1 cellular context compared by ENCODE assay signal in genomic region chr12:121209629-121210572, GRCh38.
TF ChIP-seq lines count a peak whose summit lies in the region.

A gene with protein sequence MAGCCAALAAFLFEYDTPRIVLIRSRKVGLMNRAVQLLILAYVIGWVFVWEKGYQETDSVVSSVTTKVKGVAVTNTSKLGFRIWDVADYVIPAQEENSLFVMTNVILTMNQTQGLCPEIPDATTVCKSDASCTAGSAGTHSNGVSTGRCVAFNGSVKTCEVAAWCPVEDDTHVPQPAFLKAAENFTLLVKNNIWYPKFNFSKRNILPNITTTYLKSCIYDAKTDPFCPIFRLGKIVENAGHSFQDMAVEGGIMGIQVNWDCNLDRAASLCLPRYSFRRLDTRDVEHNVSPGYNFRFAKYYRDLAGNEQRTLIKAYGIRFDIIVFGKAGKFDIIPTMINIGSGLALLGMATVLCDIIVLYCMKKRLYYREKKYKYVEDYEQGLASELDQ (plus strand): TSS chr12:121210129. CDS start chr12:121210165, 36 bp downstream.

TF ChIP-seq in K562, 482 proteins besides CTCF, POLR2A, EP300 and RAD21 (continued from another document and continues in another):
- TF ChIP-seq RNF219 (CRISPR knock-in tag; IDR thresholded peaks at IDR 0.05) (no peak), ZC3H11A (IDR thresholded peaks at IDR 0.05; ENCODE audit: low read depth, low read length) (no peak), ARID2 (IDR thresholded peaks at IDR 0.05) (no peak), ZNF146 (CRISPR knock-in tag; IDR thresholded peaks at IDR 0.05; ENCODE audit: unreplicated experiment) (no peak), SMAD1 (IDR thresholded peaks at IDR 0.05; ENCODE audit: low read depth, low read length, partially characterized antibody) (peak; percentile 18), CBX1 (IDR thresholded peaks at IDR 0.05; ENCODE audit: low read depth) (peak; percentile 86), STAG1 (CRISPR knock-in tag; IDR thresholded peaks at IDR 0.05; ENCODE audit: borderline replicate concordance) (peak; percentile 29), SMARCA5 (IDR thresholded peaks at IDR 0.05) (no peak; the same call in 1 of the 2 replicates), ATF3 (IDR thresholded peaks at IDR 0.05) (0 out of 2 replicates have a peak, but pooled peaks have one; percentile 16), ATF3 (CRISPR knock-in tag; conservative IDR thresholded peaks at IDR 0.05) (no peak), SRSF1 (IDR thresholded peaks at IDR 0.05; ENCODE audit: low read depth, low read length) (no peak), FOXK2 (conservative IDR thresholded peaks at IDR 0.05 in 1 of 2, IDR thresholded peaks at IDR 0.05 in 1 of 2; ENCODE audit: low read depth in 2 of 2) (no peak), PHF8 (IDR thresholded peaks at IDR 0.05; ENCODE audit: borderline replicate concordance, low read length) (peak; percentile 99), GTF2E2 (tag; IDR thresholded peaks at IDR 0.05) (peak; percentile 88; the same call in 1 of the 2 replicates), NELFE (IDR thresholded peaks at IDR 0.05; ENCODE audit: insufficient read depth, insufficient read length) (no peak), ESRRA (IDR thresholded peaks at IDR 0.05; ENCODE audit: borderline replicate concordance, low read depth) (peak; percentile 86), YY1 (IDR thresholded peaks at IDR 0.05; ENCODE audit: borderline replicate concordance in 1 of 3, control insufficient read depth in 1 of 3, extremely low read depth in 1 of 3, insufficient read depth in 3 of 3, insufficient read length in 1 of 3, insufficient replicate concordance in 2 of 3, low read depth in 1 of 3, low read length in 2 of 3) (peak; percentile 61 to 91 (median 88)), ETV1 (tag; conservative IDR thresholded peaks at IDR 0.05; ENCODE audit: low read depth) (peak; percentile 76), TCF7L2 (IDR thresholded peaks at IDR 0.05; ENCODE audit: low read depth, low read length) (no peak), NFXL1 (CRISPR knock-in tag; IDR thresholded peaks at IDR 0.05) (no peak), NCOA4 (IDR thresholded peaks at IDR 0.05; ENCODE audit: partially characterized antibody) (no peak), ELF2 (CRISPR knock-in tag; IDR thresholded peaks at IDR 0.05) (peak; percentile 62), JUNB (CRISPR knock-in tag; conservative IDR thresholded peaks at IDR 0.05) (no peak), CBX5 (IDR thresholded peaks at IDR 0.05; ENCODE audit: borderline replicate concordance, low read depth) (no peak), PCBP1 (IDR thresholded peaks at IDR 0.05; ENCODE audit: low read depth, low read length, poor library complexity, severe bottlenecking) (no peak), CBX2 (IDR thresholded peaks at IDR 0.05; ENCODE audit: insufficient read depth, low read length, poor library complexity, severe bottlenecking) (no peak), HLTF (IDR thresholded peaks at IDR 0.05) (0 out of 2 replicates have a peak, but pooled peaks have one; percentile 10), TFAM (CRISPR knock-in tag; conservative IDR thresholded peaks at IDR 0.05) (no peak), TCF7 (IDR thresholded peaks at IDR 0.05; ENCODE audit: borderline replicate concordance) (no peak), DACH1 (IDR thresholded peaks at IDR 0.05; ENCODE audit: partially characterized antibody) (no peak), SRSF3 (IDR thresholded peaks at IDR 0.05; ENCODE audit: insufficient read depth, low read length) (no peak), CGGBP1 (CRISPR knock-in tag; IDR thresholded peaks at IDR 0.05) (no peak), ZBED1 (IDR thresholded peaks at IDR 0.05) (no peak; the same call in 1 of the 2 replicates), ILF3 (IDR thresholded peaks at IDR 0.05; ENCODE audit: borderline replicate concordance) (peak; percentile 72; the same call in 1 of the 2 replicates), CBFB (CRISPR knock-in tag; IDR thresholded peaks at IDR 0.05) (peak; percentile 15; the same call in 1 of the 2 replicates), NR2F6 (CRISPR knock-in tag; IDR thresholded peaks at IDR 0.05) (no peak), KLF16 (IDR thresholded peaks at IDR 0.05) (no peak), ZNF507 (tag; conservative IDR thresholded peaks at IDR 0.05) (no peak)
- TF ChIP-seq, protein P1, sequence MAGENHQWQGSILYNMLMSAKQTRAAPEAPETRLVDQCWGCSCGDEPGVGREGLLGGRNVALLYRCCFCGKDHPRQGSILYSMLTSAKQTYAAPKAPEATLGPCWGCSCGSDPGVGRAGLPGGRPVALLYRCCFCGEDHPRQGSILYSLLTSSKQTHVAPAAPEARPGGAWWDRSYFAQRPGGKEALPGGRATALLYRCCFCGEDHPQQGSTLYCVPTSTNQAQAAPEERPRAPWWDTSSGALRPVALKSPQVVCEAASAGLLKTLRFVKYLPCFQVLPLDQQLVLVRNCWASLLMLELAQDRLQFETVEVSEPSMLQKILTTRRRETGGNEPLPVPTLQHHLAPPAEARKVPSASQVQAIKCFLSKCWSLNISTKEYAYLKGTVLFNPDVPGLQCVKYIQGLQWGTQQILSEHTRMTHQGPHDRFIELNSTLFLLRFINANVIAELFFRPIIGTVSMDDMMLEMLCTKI (IDR thresholded peaks at IDR 0.05; ENCODE audit: partially characterized antibody): no peak
- TF ChIP-seq, protein P2, sequence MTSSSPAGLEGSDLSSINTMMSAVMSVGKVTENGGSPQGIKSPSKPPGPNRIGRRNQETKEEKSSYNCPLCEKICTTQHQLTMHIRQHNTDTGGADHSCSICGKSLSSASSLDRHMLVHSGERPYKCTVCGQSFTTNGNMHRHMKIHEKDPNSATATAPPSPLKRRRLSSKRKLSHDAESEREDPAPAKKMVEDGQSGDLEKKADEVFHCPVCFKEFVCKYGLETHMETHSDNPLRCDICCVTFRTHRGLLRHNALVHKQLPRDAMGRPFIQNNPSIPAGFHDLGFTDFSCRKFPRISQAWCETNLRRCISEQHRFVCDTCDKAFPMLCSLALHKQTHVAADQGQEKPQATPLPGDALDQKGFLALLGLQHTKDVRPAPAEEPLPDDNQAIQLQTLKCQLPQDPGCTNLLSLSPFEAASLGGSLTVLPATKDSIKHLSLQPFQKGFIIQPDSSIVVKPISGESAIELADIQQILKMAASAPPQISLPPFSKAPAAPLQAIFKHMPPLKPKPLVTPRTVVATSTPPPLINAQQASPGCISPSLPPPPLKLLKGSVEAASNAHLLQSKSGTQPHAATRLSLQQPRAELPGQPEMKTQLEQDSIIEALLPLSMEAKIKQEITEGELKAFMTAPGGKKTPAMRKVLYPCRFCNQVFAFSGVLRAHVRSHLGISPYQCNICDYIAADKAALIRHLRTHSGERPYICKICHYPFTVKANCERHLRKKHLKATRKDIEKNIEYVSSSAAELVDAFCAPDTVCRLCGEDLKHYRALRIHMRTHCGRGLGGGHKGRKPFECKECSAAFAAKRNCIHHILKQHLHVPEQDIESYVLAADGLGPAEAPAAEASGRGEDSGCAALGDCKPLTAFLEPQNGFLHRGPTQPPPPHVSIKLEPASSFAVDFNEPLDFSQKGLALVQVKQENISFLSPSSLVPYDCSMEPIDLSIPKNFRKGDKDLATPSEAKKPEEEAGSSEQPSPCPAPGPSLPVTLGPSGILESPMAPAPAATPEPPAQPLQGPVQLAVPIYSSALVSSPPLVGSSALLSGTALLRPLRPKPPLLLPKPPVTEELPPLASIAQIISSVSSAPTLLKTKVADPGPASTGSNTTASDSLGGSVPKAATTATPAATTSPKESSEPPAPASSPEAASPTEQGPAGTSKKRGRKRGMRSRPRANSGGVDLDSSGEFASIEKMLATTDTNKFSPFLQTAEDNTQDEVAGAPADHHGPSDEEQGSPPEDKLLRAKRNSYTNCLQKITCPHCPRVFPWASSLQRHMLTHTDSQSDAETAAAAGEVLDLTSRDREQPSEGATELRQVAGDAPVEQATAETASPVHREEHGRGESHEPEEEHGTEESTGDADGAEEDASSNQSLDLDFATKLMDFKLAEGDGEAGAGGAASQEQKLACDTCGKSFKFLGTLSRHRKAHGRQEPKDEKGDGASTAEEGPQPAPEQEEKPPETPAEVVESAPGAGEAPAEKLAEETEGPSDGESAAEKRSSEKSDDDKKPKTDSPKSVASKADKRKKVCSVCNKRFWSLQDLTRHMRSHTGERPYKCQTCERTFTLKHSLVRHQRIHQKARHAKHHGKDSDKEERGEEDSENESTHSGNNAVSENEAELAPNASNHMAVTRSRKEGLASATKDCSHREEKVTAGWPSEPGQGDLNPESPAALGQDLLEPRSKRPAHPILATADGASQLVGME (CRISPR knock-in tag; IDR thresholded peaks at IDR 0.05): peak; percentile 67; the same call in 1 of the 2 replicates
- TF ChIP-seq, protein P3, sequence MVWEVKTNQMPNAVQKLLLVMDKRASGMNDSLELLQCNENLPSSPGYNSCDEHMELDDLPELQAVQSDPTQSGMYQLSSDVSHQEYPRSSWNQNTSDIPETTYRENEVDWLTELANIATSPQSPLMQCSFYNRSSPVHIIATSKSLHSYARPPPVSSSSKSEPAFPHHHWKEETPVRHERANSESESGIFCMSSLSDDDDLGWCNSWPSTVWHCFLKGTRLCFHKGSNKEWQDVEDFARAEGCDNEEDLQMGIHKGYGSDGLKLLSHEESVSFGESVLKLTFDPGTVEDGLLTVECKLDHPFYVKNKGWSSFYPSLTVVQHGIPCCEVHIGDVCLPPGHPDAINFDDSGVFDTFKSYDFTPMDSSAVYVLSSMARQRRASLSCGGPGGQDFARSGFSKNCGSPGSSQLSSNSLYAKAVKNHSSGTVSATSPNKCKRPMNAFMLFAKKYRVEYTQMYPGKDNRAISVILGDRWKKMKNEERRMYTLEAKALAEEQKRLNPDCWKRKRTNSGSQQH (CRISPR knock-in tag; IDR thresholded peaks at IDR 0.05): no peak
- TF ChIP-seq, protein P4, sequence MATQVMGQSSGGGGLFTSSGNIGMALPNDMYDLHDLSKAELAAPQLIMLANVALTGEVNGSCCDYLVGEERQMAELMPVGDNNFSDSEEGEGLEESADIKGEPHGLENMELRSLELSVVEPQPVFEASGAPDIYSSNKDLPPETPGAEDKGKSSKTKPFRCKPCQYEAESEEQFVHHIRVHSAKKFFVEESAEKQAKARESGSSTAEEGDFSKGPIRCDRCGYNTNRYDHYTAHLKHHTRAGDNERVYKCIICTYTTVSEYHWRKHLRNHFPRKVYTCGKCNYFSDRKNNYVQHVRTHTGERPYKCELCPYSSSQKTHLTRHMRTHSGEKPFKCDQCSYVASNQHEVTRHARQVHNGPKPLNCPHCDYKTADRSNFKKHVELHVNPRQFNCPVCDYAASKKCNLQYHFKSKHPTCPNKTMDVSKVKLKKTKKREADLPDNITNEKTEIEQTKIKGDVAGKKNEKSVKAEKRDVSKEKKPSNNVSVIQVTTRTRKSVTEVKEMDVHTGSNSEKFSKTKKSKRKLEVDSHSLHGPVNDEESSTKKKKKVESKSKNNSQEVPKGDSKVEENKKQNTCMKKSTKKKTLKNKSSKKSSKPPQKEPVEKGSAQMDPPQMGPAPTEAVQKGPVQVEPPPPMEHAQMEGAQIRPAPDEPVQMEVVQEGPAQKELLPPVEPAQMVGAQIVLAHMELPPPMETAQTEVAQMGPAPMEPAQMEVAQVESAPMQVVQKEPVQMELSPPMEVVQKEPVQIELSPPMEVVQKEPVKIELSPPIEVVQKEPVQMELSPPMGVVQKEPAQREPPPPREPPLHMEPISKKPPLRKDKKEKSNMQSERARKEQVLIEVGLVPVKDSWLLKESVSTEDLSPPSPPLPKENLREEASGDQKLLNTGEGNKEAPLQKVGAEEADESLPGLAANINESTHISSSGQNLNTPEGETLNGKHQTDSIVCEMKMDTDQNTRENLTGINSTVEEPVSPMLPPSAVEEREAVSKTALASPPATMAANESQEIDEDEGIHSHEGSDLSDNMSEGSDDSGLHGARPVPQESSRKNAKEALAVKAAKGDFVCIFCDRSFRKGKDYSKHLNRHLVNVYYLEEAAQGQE (CRISPR knock-in tag; IDR thresholded peaks at IDR 0.05; ENCODE audit: low read depth): 0 out of 2 replicates have a peak, but pooled peaks have one; percentile 60
- TF ChIP-seq, protein P5, sequence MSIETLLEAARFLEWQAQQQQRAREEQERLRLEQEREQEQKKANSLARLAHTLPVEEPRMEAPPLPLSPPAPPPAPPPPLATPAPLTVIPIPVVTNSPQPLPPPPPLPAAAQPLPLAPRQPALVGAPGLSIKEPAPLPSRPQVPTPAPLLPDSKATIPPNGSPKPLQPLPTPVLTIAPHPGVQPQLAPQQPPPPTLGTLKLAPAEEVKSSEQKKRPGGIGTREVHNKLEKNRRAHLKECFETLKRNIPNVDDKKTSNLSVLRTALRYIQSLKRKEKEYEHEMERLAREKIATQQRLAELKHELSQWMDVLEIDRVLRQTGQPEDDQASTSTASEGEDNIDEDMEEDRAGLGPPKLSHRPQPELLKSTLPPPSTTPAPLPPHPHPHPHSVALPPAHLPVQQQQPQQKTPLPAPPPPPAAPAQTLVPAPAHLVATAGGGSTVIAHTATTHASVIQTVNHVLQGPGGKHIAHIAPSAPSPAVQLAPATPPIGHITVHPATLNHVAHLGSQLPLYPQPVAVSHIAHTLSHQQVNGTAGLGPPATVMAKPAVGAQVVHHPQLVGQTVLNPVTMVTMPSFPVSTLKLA (conservative IDR thresholded peaks at IDR 0.05): peak; percentile 47 to 72; a peak in 3 of 4 replicates
